8 cellular contexts compared by ENCODE assay signal in the genomic region with DNA sequence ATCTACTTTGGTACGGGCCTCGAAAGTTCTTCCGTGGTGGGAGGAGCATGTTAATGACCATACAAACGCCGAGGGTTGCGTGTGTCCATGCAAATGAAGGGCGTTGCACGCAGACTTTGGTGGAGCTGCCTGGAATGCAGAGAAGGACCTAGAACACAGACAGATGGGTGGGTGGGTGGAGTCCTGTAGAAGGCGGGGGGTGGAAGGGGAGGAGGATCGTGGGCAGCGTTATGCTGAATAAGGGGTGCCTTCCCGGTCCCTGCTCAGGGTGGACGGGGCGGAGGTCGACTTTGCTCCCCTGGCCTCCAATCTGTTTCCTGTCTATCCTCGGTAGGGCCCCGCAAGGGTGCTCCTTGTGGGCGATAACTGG. TPM values are rescaled to one million over a fixed set of nuclear protein-coding genes. Genes with fewer than 3 reads are reported as not detected.
A peak's percentile ranks its signal among the peaks of the same experiment; 100 is the strongest.
DNase-seq lines count a peak whose midpoint lies in the region; ATAC-seq, FAIRE-seq and TF ChIP-seq lines count a peak whose summit lies in the region.

No MANE protein-coding gene starts in this region.

- no peak overlapping the region for H3K9ac ChIP-seq in rectal smooth muscle tissue (ENCODE audit: low read length)

- peaks cover 6% of the 10 kb centered on the region for H3K4me1 ChIP-seq in rectal smooth muscle tissue (ENCODE audit: control insufficient read depth, insufficient read depth, low read length)

- H3K36me3 ChIP-seq in rectal smooth muscle tissue (ENCODE audit: control insufficient read depth, insufficient read depth, low read length): no peaks in the 10 kb centered on the region

- ATAC-seq in HG03521 (IDR thresholded peaks at IDR 0.05; ENCODE audit: unreplicated experiment): no peak
- ATAC-seq in GM21786 (IDR thresholded peaks at IDR 0.05; ENCODE audit: unreplicated experiment): no peak

- TF ChIP-seq CTCF in dorsolateral prefrontal cortex (IDR thresholded peaks at IDR 0.05 in 54 of 56, conservative IDR thresholded peaks at IDR 0.05 in 2 of 56; ENCODE audit: low read depth in 1 of 56, partially characterized antibody in 56 of 56): no peak

- intact Hi-C loops in dorsolateral prefrontal cortex (cut with DNase I): no loop called here

- DNase-seq in GM18507 (ENCODE audit: extremely low spot score, insufficient read length, low read depth) (no peak), NCI-H526 (lab: John Stamatoyannopoulos, UW) (peak; percentile 56 to 82), dorsolateral prefrontal cortex (no peak), AG20443 (ENCODE audit: low spot score) (no peak)
- no peak for DNase-seq in effector CD8-positive, alpha-beta T cell (lab: John Stamatoyannopoulos, UW)

- H3K27ac ChIP-seq in dorsolateral prefrontal cortex (peak overlapping the region in 17 of 59 donors; percentile 28 to 99 (median 95)), rectal smooth muscle tissue (ENCODE audit: low read depth, low read length) (no peak overlapping the region)

- FAIRE-seq in GM18507 (lab: Jason Lieb, UNC): peak; percentile 62

- H3K27me3 ChIP-seq in dorsolateral prefrontal cortex (peaks cover 0 to 49% (median 41%) of the 10 kb centered on the region in 45 donors), rectal smooth muscle tissue (ENCODE audit: control insufficient read depth, insufficient read depth, low read length) (peaks cover 32% of the 10 kb centered on the region)

- H3K4me3 ChIP-seq in dorsolateral prefrontal cortex (peak overlapping the region in 58 of 59 donors; percentile 67 to 99 (median 91)), rectal smooth muscle tissue (ENCODE audit: low read length) (peak overlapping the region; percentile 59)

RNA-seq across cellular contexts. Expression of gene PAQR4, which starts 0.8 kb away (rescaled TPM):
- 100 to 1,000 TPM in 6 of 120 experiments, 10 to 100 TPM in 114; 31.9 to 177 (median 57.8) TPM for total RNA-seq in dorsolateral prefrontal cortex

RNA-seq across cellular contexts. Expression of gene KREMEN2, which starts 4.3 kb away (rescaled TPM):
- total RNA-seq in dorsolateral prefrontal cortex: under 1 TPM in 24 of 120 experiments, not detected in 96; 0.22 to 0.68 (median 0.41) TPM

RNA-seq across cellular contexts. Expression of gene PKMYT1, which starts 11.9 kb away (rescaled TPM):
- 10 to 100 TPM in 30 of 120 experiments, 1 to 10 TPM in 90; 2.7 to 18.6 (median 8.3) TPM for total RNA-seq in dorsolateral prefrontal cortex

RNA-seq across cellular contexts. Expression of gene CLDN9, which starts 44.4 kb away (rescaled TPM):
- total RNA-seq in dorsolateral prefrontal cortex: 10 to 100 TPM in 1 of 120 experiments, 1 to 10 TPM in 118, under 1 TPM in 1; 0.98 to 11.7 (median 3.4) TPM

RNA-seq across cellular contexts. Expression of gene CLDN6, which starts 49.6 kb away (rescaled TPM):
- 1 to 10 TPM in 3 of 120 experiments, under 1 TPM in 24, not detected in 93; 0.28 to 1.5 (median 0.47) TPM for total RNA-seq in dorsolateral prefrontal cortex

Comparison
In these comparisons a context has a peak if more than half of its experiments do, and no peak if none do; other contexts are left out.
1. DNase-seq: peak in NCI-H526 (2 of 2); none in GM18507 (single experiment), dorsolateral prefrontal cortex (0 of 10), AG20443 (single experiment) and effector CD8-positive, alpha-beta T cell (single experiment).